22 cellular contexts compared by ENCODE assay signal in the genomic region with DNA sequence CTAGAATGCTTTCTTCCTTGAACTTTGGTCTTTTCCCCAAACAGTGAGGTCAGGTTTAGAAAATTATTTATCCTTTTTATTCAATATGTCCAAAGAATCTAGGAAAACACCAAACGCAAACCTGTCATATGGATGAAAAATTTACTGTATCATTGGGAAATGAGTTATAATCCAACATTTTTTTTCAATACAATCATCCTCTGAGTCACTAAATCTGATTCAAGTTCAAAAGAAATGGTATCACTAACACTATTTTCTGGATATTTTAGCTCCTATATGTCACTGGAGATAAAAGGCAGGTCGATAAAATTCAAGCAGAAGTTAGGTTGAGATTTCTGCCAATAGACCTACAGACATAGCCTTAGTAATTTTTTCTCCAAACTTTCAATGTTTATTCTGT.
"Had no signal": no experiment of that assay in that cellular context is flagged by ENCODE, and none has a peak within 500 bp of the region (broad histone marks: within the 10 kb centered on the region; RNA-seq: fewer than 3 reads in every experiment).

No MANE protein-coding gene starts in this region.

- DNase-seq: cortex of kidney; dorsolateral prefrontal cortex; effector CD8-positive, alpha-beta T cell; foreskin melanocyte; head of caudate nucleus; left colon; left ventricle myocardium superior; mesenchymal stem cell; midbrain; occipital lobe; pancreas; right cardiac atrium; stimulated activated CD4-positive, alpha-beta T cell treated with anti-CD3 and anti-CD28 coated beads, Interleukin-4, amount 100 ng/mL, for 1 hour; stimulated activated CD8-positive, alpha-beta memory T cell treated with anti-CD3 and anti-CD28 coated beads, Interleukin-4, amount 100 ng/mL, for 48 hours; tibial artery; upper lobe of left lung; uterus had no signal

- ATAC-seq: left colon; left ventricle myocardium superior; natural killer cell treated with Interleukin-12 subunit alpha and Interleukin-12 subunit beta and Interleukin-15 and Interleukin-18, amount 100 ng/mL, for 72 hours; pancreas; right cardiac atrium; stimulated activated effector memory CD8-positive, alpha-beta T cell treated with anti-CD3 and anti-CD28 coated beads, Interleukin-12 subunit alpha, Interleukin-12 subunit beta, amount 100 ng/mL, for 72 hours had no signal

- H3K4me3 ChIP-seq: dorsolateral prefrontal cortex, hepatocyte, lung, pancreas, smooth muscle cell, tibial artery, upper lobe of left lung, uterus had no signal
